In the genomic region with DNA sequence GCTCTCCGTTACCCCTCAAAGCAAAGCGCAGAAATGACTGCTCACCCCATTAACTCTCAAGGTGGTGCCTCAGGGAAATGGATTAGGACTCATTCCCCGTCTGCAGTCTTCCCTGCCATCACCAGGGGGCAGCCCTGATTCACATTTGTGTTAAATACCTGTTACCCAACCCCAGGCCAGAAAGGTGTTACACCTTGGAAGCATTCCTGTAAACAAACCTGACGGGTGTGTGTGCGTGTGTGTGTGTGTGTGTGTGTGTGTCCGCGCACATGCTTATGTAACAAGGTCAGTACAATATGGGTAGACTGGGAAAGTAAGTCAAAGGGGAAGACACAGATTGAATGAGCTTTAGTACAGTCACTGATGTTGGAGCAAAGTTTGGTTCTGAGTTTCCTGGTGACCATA, we compare ENCODE assay signal across 8 cellular contexts. TPM values are rescaled to one million over a fixed set of nuclear protein-coding genes. Genes with fewer than 3 reads are reported as not detected.
A peak's percentile ranks its signal among the peaks of the same experiment; 100 is the strongest.
DNase-seq lines count a peak whose midpoint lies in the region; ATAC-seq, FAIRE-seq and TF ChIP-seq lines count a peak whose summit lies in the region.

No MANE protein-coding gene starts in this region.

- TF ChIP-seq CTCF in parathyroid adenoma (IDR thresholded peaks at IDR 0.05) = peak; percentile 73

- H3K27me3 ChIP-seq in Karpas-422 (ENCODE audit: low read length) (no peaks in the 10 kb centered on the region), parathyroid adenoma (ENCODE audit: control insufficient read depth, insufficient read depth, low read length) (no peaks in the 10 kb centered on the region)

- FAIRE-seq in urothelium cell line (lab: Jason Lieb, UNC) = peak; percentile 90

- H3K36me3 ChIP-seq in Karpas-422 (ENCODE audit: insufficient read depth, low read length) = no peaks in the 10 kb centered on the region
- no peaks in the 10 kb centered on the region for H3K36me3 ChIP-seq in parathyroid adenoma (ENCODE audit: control insufficient read depth, insufficient read depth, low read length)

- H3K4me3 ChIP-seq in Karpas-422 (ENCODE audit: low read length) (no peak overlapping the region), parathyroid adenoma (ENCODE audit: low read depth, low read length) (no peak overlapping the region)

- no peak overlapping the region for H3K27ac ChIP-seq in Karpas-422 (ENCODE audit: low read length)
- no peak overlapping the region for H3K27ac ChIP-seq in parathyroid adenoma

- DNase-seq in DMS153 treated with DMSO at 0.1 percent for 48 hours (lab: John Stamatoyannopoulos, UW; ENCODE audit: unreplicated experiment) (peak; percentile 96), Karpas-422 (peak; percentile 86), RPMI8226 (peak; percentile 83), germinal center (ENCODE audit: low spot score) (peak; percentile 72), urothelium cell line (ENCODE audit: low spot score) (peak; percentile 82)
- DNase-seq in activated effector memory CD4-positive, alpha-beta T cell treated with anti-CD3 and anti-CD28 coated beads, Interleukin-2, amount 50 U/mL, for 16 hours = peak; percentile 86

- no peak overlapping the region for H3K4me2 ChIP-seq in Karpas-422 (ENCODE audit: low read depth, low read length, poor library complexity, severe bottlenecking)
- H3K4me2 ChIP-seq in parathyroid adenoma (ENCODE audit: low read length) = no peak overlapping the region

- H3K4me1 ChIP-seq in Karpas-422 (ENCODE audit: low read length) (no peaks in the 10 kb centered on the region), parathyroid adenoma (no peaks in the 10 kb centered on the region)

- H3K9me2 ChIP-seq in Karpas-422 (replicated peaks; ENCODE audit: insufficient read depth, low read length) = no peaks in the 10 kb centered on the region

- H2AFZ ChIP-seq in Karpas-422 (ENCODE audit: low read length) (no peak overlapping the region), parathyroid adenoma (no peak overlapping the region)

- no peak overlapping the region for H3K9ac ChIP-seq in Karpas-422 (ENCODE audit: low read length)
- no peak overlapping the region for H3K9ac ChIP-seq in parathyroid adenoma

- H4K20me1 ChIP-seq in Karpas-422 (ENCODE audit: insufficient read depth, low read depth, low read length) = no peaks in the 10 kb centered on the region

- H3K79me2 ChIP-seq in Karpas-422 (ENCODE audit: low read length) (no peaks in the 10 kb centered on the region), parathyroid adenoma (no peaks in the 10 kb centered on the region)

- H3K9me3 ChIP-seq in Karpas-422 (ENCODE audit: low read length) (no peaks in the 10 kb centered on the region), parathyroid adenoma (ENCODE audit: control insufficient read depth, low read length) (no peaks in the 10 kb centered on the region)

- no peak for ATAC-seq in GM18502 (IDR thresholded peaks at IDR 0.05; ENCODE audit: poor library complexity, unreplicated experiment)

RNA-seq across cellular contexts. Expression of a gene that starts 6.3 kb away (rescaled TPM):
- not detected in 2 replicates for total RNA-seq in Karpas-422 (2014; rRNA removed; shearing (Covaris generic); ENCODE audit: low replicate concordance)

RNA-seq across cellular contexts. Expression of a gene that starts 17.6 kb away (rescaled TPM):
- not detected in 2 replicates for total RNA-seq in Karpas-422 (2014; rRNA removed; shearing (Covaris generic); ENCODE audit: low replicate concordance)
